ENCODE assay signal across 8 cellular contexts in genomic region chr2:173354601-173355131, GRCh38. TPM values are rescaled to one million over a fixed set of nuclear protein-coding genes. Genes with fewer than 3 reads are reported as not detected.
DNase-seq lines count a peak whose midpoint lies in the region; ATAC-seq and TF ChIP-seq lines count a peak whose summit lies in the region.

Gene CDCA7 (plus strand): TSS chr2:173354872. CDS start chr2:173354964, 92 bp downstream.

- H3K36me3 Mint-ChIP-seq in CD4-positive, CD25-positive, alpha-beta regulatory T cell, result no peaks in the 10 kb centered on the region
- peaks cover 34% of the 10 kb centered on the region for H3K36me3 Mint-ChIP-seq in activated CD8-positive, alpha-beta T cell treated with anti-CD3 and anti-CD28 coated beads, Interleukin-2, amount 10 ng/mL, durations not matched to agents 7 days and 5 days (ENCODE audit: low read depth)

- H3K36me3 ChIP-seq in CD4-positive, CD25-positive, alpha-beta regulatory T cell (ENCODE audit: control insufficient read depth, insufficient read depth, low read length), result no peaks in the 10 kb centered on the region
- no peaks in the 10 kb centered on the region for H3K36me3 ChIP-seq in muscle layer of colon (ENCODE audit: insufficient read depth, low read length)

- POLR2A ChIA-PET in activated CD8-positive, alpha-beta T cell treated with anti-CD3 and anti-CD28 coated beads, Interleukin-2, amount 10 ng/mL, durations not matched to agents 7 days and 5 days (lab: Charles Lee), result interaction anchor here (0.6 to 1.0 kb wide), 5 partner anchors 9 to 125 kb away, joined by 3 to 4 read pairs (median 3); no protein-coding TSS in a partner anchor

- peaks cover 18% of the 10 kb centered on the region for H3K27me3 Mint-ChIP-seq in CD4-positive, CD25-positive, alpha-beta regulatory T cell
- peaks cover 19% of the 10 kb centered on the region for H3K27me3 Mint-ChIP-seq in activated CD8-positive, alpha-beta T cell treated with anti-CD3 and anti-CD28 coated beads, Interleukin-2, amount 10 ng/mL, durations not matched to agents 7 days and 5 days (ENCODE audit: low read depth)
- H3K27me3 Mint-ChIP-seq in stimulated activated naive CD8-positive, alpha-beta T cell treated with anti-CD3 and anti-CD28 coated beads, Interleukin-15, amount 100 ng/mL, for 72 hours, result peaks cover 40% of the 10 kb centered on the region

- H3K9ac ChIP-seq in muscle layer of colon (ENCODE audit: low read length), result no peak within 1 kb of the TSS

- peak within 1 kb of the TSS; percentile 87 for H3K4me3 ChIP-seq in CD4-positive, CD25-positive, alpha-beta regulatory T cell (ENCODE audit: low read depth, low read length)
- H3K4me3 ChIP-seq in epithelial cell of esophagus (ENCODE audit: low read length) (peak within 1 kb of the TSS; percentile 75), muscle layer of colon (ENCODE audit: low read depth in 1 of 2, low read length in 2 of 2) (peak within 1 kb of the TSS; percentile 56 to 66)

- peak within 1 kb of the TSS; percentile 35 for H3K27ac ChIP-seq in CD4-positive, CD25-positive, alpha-beta regulatory T cell (ENCODE audit: insufficient read depth, low read length, poor library complexity, severe bottlenecking)
- peak within 1 kb of the TSS; percentile 43 for H3K27ac ChIP-seq in muscle layer of colon (ENCODE audit: low read depth, low read length)

- peak within 1 kb of the TSS; percentile 75 to 81 (median 79) for H3K27ac Mint-ChIP-seq in CD4-positive, CD25-positive, alpha-beta regulatory T cell
- H3K27ac Mint-ChIP-seq in activated CD8-positive, alpha-beta T cell treated with anti-CD3 and anti-CD28 coated beads, Interleukin-2, amount 10 ng/mL, durations not matched to agents 7 days and 5 days, result peak within 1 kb of the TSS; percentile 97
- H3K27ac Mint-ChIP-seq in stimulated activated naive CD8-positive, alpha-beta T cell treated with anti-CD3 and anti-CD28 coated beads, Interleukin-15, amount 100 ng/mL, for 72 hours, result peak within 1 kb of the TSS; percentile 99 to 100

- peaks cover 5% of the 10 kb centered on the region for H3K27me3 ChIP-seq in CD4-positive, CD25-positive, alpha-beta regulatory T cell (ENCODE audit: control insufficient read depth, insufficient read depth, low read length)
- peaks cover 23 to 37% of the 10 kb centered on the region in 2 donors for H3K27me3 ChIP-seq in muscle layer of colon (ENCODE audit: control insufficient read depth in 1 of 2, insufficient read depth in 2 of 2, low read length in 2 of 2)

- H3K9me3 Mint-ChIP-seq in CD4-positive, CD25-positive, alpha-beta regulatory T cell, result peaks cover 0 to 7% (median 0%) of the 10 kb centered on the region in 7 donors
- no peaks in the 10 kb centered on the region for H3K9me3 Mint-ChIP-seq in activated CD8-positive, alpha-beta T cell treated with anti-CD3 and anti-CD28 coated beads, Interleukin-2, amount 10 ng/mL, durations not matched to agents 7 days and 5 days (ENCODE audit: insufficient read depth)
- no peaks in the 10 kb centered on the region for H3K9me3 Mint-ChIP-seq in stimulated activated naive CD8-positive, alpha-beta T cell treated with anti-CD3 and anti-CD28 coated beads, Interleukin-15, amount 100 ng/mL, for 72 hours

- H3K4me3 Mint-ChIP-seq in CD4-positive, CD25-positive, alpha-beta regulatory T cell, result peak within 1 kb of the TSS; percentile 90 to 96 (median 94)
- H3K4me3 Mint-ChIP-seq in activated CD8-positive, alpha-beta T cell treated with anti-CD3 and anti-CD28 coated beads, Interleukin-2, amount 10 ng/mL, durations not matched to agents 7 days and 5 days, result peak within 1 kb of the TSS; percentile 88
- H3K4me3 Mint-ChIP-seq in stimulated activated naive CD8-positive, alpha-beta T cell treated with anti-CD3 and anti-CD28 coated beads, Interleukin-15, amount 100 ng/mL, for 72 hours, result peak within 1 kb of the TSS; percentile 87 to 95

- H3K4me1 Mint-ChIP-seq in CD4-positive, CD25-positive, alpha-beta regulatory T cell, result peaks cover 17 to 42% (median 28%) of the 10 kb centered on the region in 4 donors
- H3K4me1 Mint-ChIP-seq in activated CD8-positive, alpha-beta T cell treated with anti-CD3 and anti-CD28 coated beads, Interleukin-2, amount 10 ng/mL, durations not matched to agents 7 days and 5 days (ENCODE audit: low read depth), result peaks cover 47% of the 10 kb centered on the region
- H3K4me1 Mint-ChIP-seq in stimulated activated naive CD8-positive, alpha-beta T cell treated with anti-CD3 and anti-CD28 coated beads, Interleukin-15, amount 100 ng/mL, for 72 hours, result peaks cover 30% of the 10 kb centered on the region

- DNase-seq in CD4-positive, CD25-positive, alpha-beta regulatory T cell, result peak; percentile 28 to 84 (median 45)
- DNase-seq in NCI-H748 (lab: John Stamatoyannopoulos, UW; ENCODE audit: unreplicated experiment) (peak; percentile 88), epithelial cell of esophagus (ENCODE audit: low read depth) (peak; percentile 77)
- peak; percentile 82 for DNase-seq in activated CD8-positive, alpha-beta T cell treated with anti-CD3 and anti-CD28 coated beads, Interleukin-2, amount 10 ng/mL, durations not matched to agents 7 days and 5 days
- peak; percentile 81 to 83 for DNase-seq in stimulated activated naive CD8-positive, alpha-beta T cell treated with anti-CD3 and anti-CD28 coated beads, Interleukin-15, amount 100 ng/mL, for 72 hours

- H3K9me3 ChIP-seq in CD4-positive, CD25-positive, alpha-beta regulatory T cell (ENCODE audit: control insufficient read depth in 2 of 2, low read length in 2 of 2), result no peaks in the 10 kb centered on the region
- H3K9me3 ChIP-seq in muscle layer of colon (ENCODE audit: low read length), result no peaks in the 10 kb centered on the region

- peak; percentile 54 to 62 for ATAC-seq in CD4-positive, CD25-positive, alpha-beta regulatory T cell (ENCODE audit: low read depth in 2 of 2)
- peak; percentile 40 for ATAC-seq in GM19324 (IDR thresholded peaks at IDR 0.05; ENCODE audit: low FRiP score, unreplicated experiment)
- ATAC-seq in HG03442 (IDR thresholded peaks at IDR 0.05; ENCODE audit: unreplicated experiment), result peak; percentile 48
- peak; percentile 78 for ATAC-seq in activated CD8-positive, alpha-beta T cell treated with anti-CD3 and anti-CD28 coated beads, Interleukin-2, amount 10 ng/mL, durations not matched to agents 7 days and 5 days
- peak; percentile 83 for ATAC-seq in stimulated activated naive CD8-positive, alpha-beta T cell treated with anti-CD3 and anti-CD28 coated beads, Interleukin-15, amount 100 ng/mL, for 72 hours

- H3K4me1 ChIP-seq in CD4-positive, CD25-positive, alpha-beta regulatory T cell (ENCODE audit: control insufficient read depth, insufficient read depth, low read length, poor library complexity, severe bottlenecking), result peaks cover 12% of the 10 kb centered on the region
- H3K4me1 ChIP-seq in muscle layer of colon (ENCODE audit: insufficient read depth, low read length), result peaks cover 3% of the 10 kb centered on the region

- CTCF ChIA-PET in activated CD8-positive, alpha-beta T cell treated with anti-CD3 and anti-CD28 coated beads, Interleukin-2, amount 10 ng/mL, durations not matched to agents 7 days and 5 days (lab: Charles Lee), result no interaction called here

- no peak for TF ChIP-seq CTCF in epithelial cell of esophagus (IDR thresholded peaks at IDR 0.05; ENCODE audit: insufficient read depth, low read depth, low read length, missing control alignments)

RNA-seq across cellular contexts. Expression of gene CDCA7, which starts in this region (rescaled TPM):
- total RNA-seq in CD4-positive, CD25-positive, alpha-beta regulatory T cell, result 12.9 TPM
- polyA plus RNA-seq in CD4-positive, CD25-positive, alpha-beta regulatory T cell, result 10 to 100 TPM in 2 of 4 donors, 1 to 10 TPM in 2; 7.2 to 20.0 (median 12.1) TPM
- 100 to 1,000 TPM; 115 to 119 TPM for total RNA-seq in activated CD8-positive, alpha-beta T cell treated with anti-CD3 and anti-CD28 coated beads, Interleukin-2, amount 10 ng/mL, durations not matched to agents 7 days and 5 days

Comparison
In these comparisons a context has a peak if more than half of its experiments do, and no peak if none do; other contexts are left out.
1. Peak in every context shown above with its lines: DNase-seq, ATAC-seq, H3K4me3 ChIP-seq and H3K27ac ChIP-seq.